8 cellular contexts compared by ENCODE assay signal in genomic region chr22:41403532-41404318, GRCh38. TPM values are rescaled to one million over a fixed set of nuclear protein-coding genes. Genes with fewer than 3 reads are reported as not detected.
DNase-seq lines count a peak whose midpoint lies in the region; ATAC-seq and TF ChIP-seq lines count a peak whose summit lies in the region.

No MANE protein-coding gene starts in this region.

- no peaks in the 10 kb centered on the region for H3K36me3 Mint-ChIP-seq in T-helper 17 cell (ENCODE audit: low read depth)

- peaks cover 3% of the 10 kb centered on the region for H3K4me1 Mint-ChIP-seq in T-helper 17 cell

- no peak for TF ChIP-seq POLR2A in adrenal gland (IDR thresholded peaks at IDR 0.05)

- peak; percentile 74 for ATAC-seq in GM21825 (IDR thresholded peaks at IDR 0.05; ENCODE audit: unreplicated experiment)
- ATAC-seq in T-helper 17 cell = peak; percentile 99
- peak; percentile 92 to 95 (median 94) for ATAC-seq in psoas muscle

- H3K27ac ChIP-seq in adrenal gland (peak overlapping the region in 2 of 5 donors; percentile 6 to 57), psoas muscle (peak overlapping the region; percentile 80)

- H3K4me3 ChIP-seq in adrenal gland (no peak overlapping the region), psoas muscle (no peak overlapping the region)

- H3K4me1 ChIP-seq in adrenal gland (replicated peaks in 1 of 2) (peaks cover 8 to 19% of the 10 kb centered on the region in 2 donors), psoas muscle (peaks cover 22% of the 10 kb centered on the region)

- no peak overlapping the region for H3K4me3 Mint-ChIP-seq in T-helper 17 cell

- intact Hi-C loops in adrenal gland (cut with DNase I) (loop anchor here in 1 of 2 donors (5.0 kb wide), 1 partner anchor 114 kb away; no protein-coding TSS in a partner anchor), cardiac septum (cut with DNase I) (loop anchor here (2.0 to 5.0 kb wide), 2 partner anchors 113 to 194 kb away; no protein-coding TSS in a partner anchor), psoas muscle (cut with DNase I) (loop anchor here (2.0 to 5.0 kb wide), 3 partner anchors 39 to 114 kb away; no protein-coding TSS in a partner anchor)

- H3K27me3 Mint-ChIP-seq in T-helper 17 cell = no peaks in the 10 kb centered on the region

- DNase-seq in DMS 273 treated with DMSO at 0.1 percent for 48 hours (lab: John Stamatoyannopoulos, UW) = peak; percentile 56
- DNase-seq in NCI-H128 (lab: John Stamatoyannopoulos, UW; ENCODE audit: unreplicated experiment) = peak; percentile 75
- peak; percentile 58 to 75 (median 67) for DNase-seq in T-helper 17 cell
- peak; percentile 95 to 98 (median 98) for DNase-seq in adrenal gland
- DNase-seq in cardiac septum (ENCODE audit: low spot score) = peak; percentile 95
- DNase-seq in psoas muscle = peak; percentile 94 to 98
- peak; percentile 91 for DNase-seq in ureter (ENCODE audit: low spot score)

- peaks cover 0 to 6% of the 10 kb centered on the region in 2 donors for H3K36me3 ChIP-seq in adrenal gland (replicated peaks in 1 of 2)
- peaks cover 0 to 8% of the 10 kb centered on the region in 2 donors for H3K36me3 ChIP-seq in psoas muscle (ENCODE audit: insufficient read depth in 1 of 2, low read depth in 1 of 2)

- H3K27me3 ChIP-seq in adrenal gland (no peaks in the 10 kb centered on the region), psoas muscle (ENCODE audit: insufficient read depth in 3 of 3, low read length in 2 of 3) (no peaks in the 10 kb centered on the region)

- WGBS in adrenal gland, 4 donors = 12 to 32% (median 12%) methylated on average over 6 to 18 of the region's 18 CpGs
- WGBS in psoas muscle, 3 donors = 8 to 18% (median 10%) methylated on average over 16 to 18 of the region's 18 CpGs

- H3K9me3 ChIP-seq in T-helper 17 cell (ENCODE audit: control insufficient read depth, low read length, poor library complexity, severe bottlenecking) (no peaks in the 10 kb centered on the region), adrenal gland (replicated peaks in 1 of 3) (no peaks in the 10 kb centered on the region), psoas muscle (no peaks in the 10 kb centered on the region)

- TF ChIP-seq CTCF in adrenal gland (IDR thresholded peaks at IDR 0.05) (peak; percentile 93 to 99 (median 98)), psoas muscle (IDR thresholded peaks at IDR 0.05) (peak; percentile 99)

- H3K27ac Mint-ChIP-seq in T-helper 17 cell = no peak overlapping the region

RNA-seq across cellular contexts. Expression of gene TEF, which starts 22.0 kb away (rescaled TPM):
- total RNA-seq in T-helper 17 cell (1 to 10 TPM; 4.8 to 7.4 TPM), adrenal gland (10 to 100 TPM; 17.0 to 33.9 (median 23.9) TPM), cardiac septum (14.0 TPM), psoas muscle (10 to 100 TPM; 11.7 to 23.9 (median 16.1) TPM), ureter (27.5 TPM)
- polyA plus RNA-seq in adrenal gland (10 to 100 TPM; 11.8 to 17.5 (median 15.2) TPM), psoas muscle (1 to 10 TPM; 2.0 to 7.8 (median 6.2) TPM)

RNA-seq across cellular contexts. Expression of gene TOB2, which starts 42.9 kb away (rescaled TPM):
- 10 to 100 TPM; 30.8 to 44.0 TPM for total RNA-seq in T-helper 17 cell
- total RNA-seq in adrenal gland = 100 to 1,000 TPM in 1 of 8 donors, 10 to 100 TPM in 7; 36.2 to 117 (median 61.5) TPM
- 10 to 100 TPM; 14.7 to 24.1 (median 20.6) TPM for polyA plus RNA-seq in adrenal gland
- 26.9 TPM for total RNA-seq in cardiac septum
- 100 to 1,000 TPM in 1 of 4 donors, 10 to 100 TPM in 3; 12.3 to 111 (median 50.9) TPM for total RNA-seq in psoas muscle
- 10 to 100 TPM in 2 of 3 donors, 1 to 10 TPM in 1; 9.5 to 26.1 (median 23.4) TPM for polyA plus RNA-seq in psoas muscle
- 49.9 TPM for total RNA-seq in ureter
